1 cellular context compared by ENCODE assay signal in genomic region chr18:23737578-23737977, GRCh38.
TF ChIP-seq lines count a peak whose summit lies in the region.

No MANE protein-coding gene starts in this region.

TF ChIP-seq in HepG2, 621 proteins besides CTCF, POLR2A, EP300 and RAD21 (continued from another document):
- TF ChIP-seq ZBTB4 (CRISPR knock-in tag; IDR thresholded peaks at IDR 0.05; ENCODE audit: borderline replicate concordance): no peak
- TF ChIP-seq ZNF619 (CRISPR knock-in tag; IDR thresholded peaks at IDR 0.05): no peak
- TF ChIP-seq ZNF354B (CRISPR knock-in tag; IDR thresholded peaks at IDR 0.05): no peak
- TF ChIP-seq ZBTB26 (CRISPR knock-in tag; IDR thresholded peaks at IDR 0.05; ENCODE audit: borderline replicate concordance): no peak
- TF ChIP-seq RARA (CRISPR knock-in tag; IDR thresholded peaks at IDR 0.05): no peak
- TF ChIP-seq ZNF275 (CRISPR knock-in tag; IDR thresholded peaks at IDR 0.05; ENCODE audit: borderline replicate concordance): no peak
- TF ChIP-seq CBX1 (IDR thresholded peaks at IDR 0.05; ENCODE audit: low read depth): no peak
- TF ChIP-seq ZNF501 (CRISPR knock-in tag; IDR thresholded peaks at IDR 0.05): no peak
- TF ChIP-seq PPARG (CRISPR knock-in tag; conservative IDR thresholded peaks at IDR 0.05): no peak
- no peak for TF ChIP-seq SMAD1 (CRISPR knock-in tag; IDR thresholded peaks at IDR 0.05; ENCODE audit: borderline replicate concordance, low read depth)
- no peak for TF ChIP-seq SNAPC2 (CRISPR knock-in tag; IDR thresholded peaks at IDR 0.05)
- TF ChIP-seq MTA3 (CRISPR knock-in tag; IDR thresholded peaks at IDR 0.05): no peak
- TF ChIP-seq JUND (CRISPR knock-in tag; IDR thresholded peaks at IDR 0.05): no peak
- no peak for TF ChIP-seq NRL (CRISPR knock-in tag; IDR thresholded peaks at IDR 0.05; ENCODE audit: borderline replicate concordance)
- no peak for TF ChIP-seq ZNF383 (CRISPR knock-in tag; IDR thresholded peaks at IDR 0.05; ENCODE audit: borderline replicate concordance)
- no peak for TF ChIP-seq TGIF2 (CRISPR knock-in tag; IDR thresholded peaks at IDR 0.05)
